In the genomic region with DNA sequence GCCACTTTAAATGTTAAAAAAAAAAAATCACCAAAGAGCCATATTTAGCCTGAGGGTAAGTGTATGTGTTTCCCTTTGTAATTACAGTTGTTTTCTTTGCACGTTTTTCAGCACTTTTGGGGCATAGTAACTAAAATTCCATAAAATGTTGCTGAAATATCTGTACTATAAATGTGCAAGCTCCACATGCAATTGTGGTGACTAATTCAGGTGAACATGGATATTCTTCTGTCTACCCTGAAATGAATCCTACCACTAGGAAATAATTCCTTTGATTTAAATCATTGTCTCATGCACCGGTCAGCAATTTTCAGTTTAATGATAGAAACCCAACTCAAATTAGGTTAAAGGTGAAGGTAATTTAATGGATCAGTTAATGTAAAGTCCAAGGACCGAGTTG, we compare ENCODE assay signal across 24 cellular contexts.
"Had no signal": no experiment of that assay in that cellular context is flagged by ENCODE, and none has a peak within 500 bp of the region (broad histone marks: within the 10 kb centered on the region; RNA-seq: fewer than 3 reads in every experiment).

No MANE protein-coding gene starts in this region.

- H3K27ac ChIP-seq: adrenal gland had no signal

- H3K9me3 ChIP-seq: adrenal gland had no signal

- H3K36me3 ChIP-seq: adrenal gland had no signal

- H3K4me3 ChIP-seq: adrenal gland had no signal

- DNase-seq: activated CD4-positive, alpha-beta T cell treated with anti-CD3 and anti-CD28 coated beads for 48 hours; activated CD4-positive, alpha-beta T cell treated with anti-CD3 and anti-CD28 coated beads, Interleukin-2, amount 50 U/mL, for 4 hours; activated CD4-positive, CD25-positive, alpha-beta regulatory T cell treated with anti-CD3 and anti-CD28 coated beads, Interleukin-2, amount 50 U/mL, for 72 hours; activated CD8-positive, alpha-beta memory T cell treated with anti-CD3 and anti-CD28 coated beads, Interleukin-2, amount 50 U/mL, for 48 hours; activated CD8-positive, alpha-beta T cell treated with anti-CD3 and anti-CD28 coated beads, Interleukin-2, amount 10 ng/mL, durations not matched to agents 7 days and 5 days; activated naive CD4-positive, alpha-beta T cell treated with anti-CD3 and anti-CD28 coated beads, Interleukin-2, amount 50 U/mL, for 16 hours; activated naive CD8-positive, alpha-beta T cell treated with anti-CD3 and anti-CD28 coated beads, Interleukin-2, amount 10 ng/mL, durations not matched to agents 7 days and 5 days; activated T-cell treated with anti-CD3 and anti-CD28 coated beads, Interleukin-2, amount 50 U/mL, for 1 hour; adrenal gland; anterior cingulate cortex; central memory CD4-positive, alpha-beta T cell; MM.1S; NCI-H1105; NCI-H1436; NCI-H1694 treated with DMSO at 0.1 percent for 48 hours; NCI-H2029 treated with DMSO at 0.1 percent for 48 hours; NCI-H345; NCI-H510A; NCI-H526 treated with DMSO at 0.1 percent for 48 hours; NCI-H82; SIG-M5; T-helper 17 cell; T-helper 9 cell had no signal

- ATAC-seq: activated CD8-positive, alpha-beta T cell treated with anti-CD3 and anti-CD28 coated beads, Interleukin-2, amount 10 ng/mL, durations not matched to agents 7 days and 5 days; Panc1; T-helper 17 cell had no signal

- H3K4me1 ChIP-seq: adrenal gland had no signal
